Comparison of ENCODE assay signal across 18 cellular contexts in genomic region chr17:29661220-29661619, GRCh38. TPM values are rescaled to one million over a fixed set of nuclear protein-coding genes. Genes with fewer than 3 reads are reported as not detected.
DNase-seq lines count a peak whose midpoint lies in the region; ATAC-seq and TF ChIP-seq lines count a peak whose summit lies in the region.
"Had no signal": no experiment of that assay in that cellular context is flagged by ENCODE, and none has a peak within 500 bp of the region (broad histone marks: within the 10 kb centered on the region; RNA-seq: fewer than 3 reads in every experiment).

No MANE protein-coding gene starts in this region.

- H3K4me1 ChIP-seq in trophoblast cell (ENCODE audit: control insufficient read depth in 1 of 2, insufficient read depth in 2 of 2, low read length in 2 of 2) (peaks cover 0 to 4% of the 10 kb centered on the region in 2 experiments), Karpas-422 (ENCODE audit: low read length) (peaks cover 15% of the 10 kb centered on the region)
- H3K4me1 ChIP-seq: colonic mucosa had no signal

- no peak for ATAC-seq in GM21526 (IDR thresholded peaks at IDR 0.05; ENCODE audit: low FRiP score, unreplicated experiment)
- ATAC-seq: sciatic nerve had no signal

- POLR2A ChIA-PET in activated CD4-positive, alpha-beta memory T cell treated with anti-CD3 and anti-CD28 coated beads for 36 hours (lab: Charles Lee): no interaction called here
- POLR2A ChIA-PET in activated CD4-positive, alpha-beta memory T cell treated with anti-CD3 and anti-CD28 coated beads, Interleukin-2, amount 10 ng/mL, durations not matched to agents 7 days and 5 days (lab: Charles Lee): no interaction called here

- no peak overlapping the region for H4K12ac ChIP-seq in trophoblast cell (ENCODE audit: low read depth, low read length)

- H3K79me1 ChIP-seq in trophoblast cell (ENCODE audit: low read length): no peaks in the 10 kb centered on the region

- no peak overlapping the region for H3K27ac ChIP-seq in trophoblast cell (ENCODE audit: low read depth, low read length)
- no peak overlapping the region for H3K27ac ChIP-seq in Karpas-422 (ENCODE audit: low read length)
- H3K27ac ChIP-seq: colonic mucosa had no signal

- no peak overlapping the region for H3K18ac ChIP-seq in trophoblast cell (ENCODE audit: low read length)

- TF ChIP-seq CTCF in nephron progenitor cell (IDR thresholded peaks at IDR 0.05): no peak

- no peak for DNase-seq in activated CD4-positive, alpha-beta memory T cell treated with anti-CD3 and anti-CD28 coated beads for 36 hours
- DNase-seq in activated CD4-positive, alpha-beta memory T cell treated with anti-CD3 and anti-CD28 coated beads, Interleukin-2, amount 10 ng/mL, durations not matched to agents 7 days and 5 days: no peak
- DNase-seq in NCI-H146 (lab: John Stamatoyannopoulos, UW) (peak; percentile 25), nephron progenitor cell (no peak), trophoblast cell (no peak), Karpas-422 (no peak)
- DNase-seq in activated T-helper 2 cell treated with anti-CD3 and anti-CD28 coated beads, Interferon-gamma antibody, Interleukin-2, Interleukin-4, amounts not matched to agents 10 μg/mL and 5 μg/mL and 100 μg/mL, durations not matched to agents 14 hours and 24 hours and 36 hours (ENCODE audit: low spot score): no peak
- DNase-seq: activated naive CD4-positive, alpha-beta T cell; colonic mucosa; foreskin fibroblast; left cardiac atrium; NCI-H226; occipital lobe; SIG-M5; substantia nigra had no signal

- no peaks in the 10 kb centered on the region for H4K20me1 ChIP-seq in Karpas-422 (ENCODE audit: insufficient read depth, low read depth, low read length)

- no peaks in the 10 kb centered on the region for H3K9me2 ChIP-seq in Karpas-422 (replicated peaks; ENCODE audit: insufficient read depth, low read length)

- CTCF ChIA-PET in activated CD4-positive, alpha-beta memory T cell treated with anti-CD3 and anti-CD28 coated beads for 36 hours (lab: Charles Lee): no interaction called here
- CTCF ChIA-PET in activated CD4-positive, alpha-beta memory T cell treated with anti-CD3 and anti-CD28 coated beads, Interleukin-2, amount 10 ng/mL, durations not matched to agents 7 days and 5 days (lab: Charles Lee): no interaction called here

- H3K9ac ChIP-seq in trophoblast cell (ENCODE audit: low read length) (no peak overlapping the region), Karpas-422 (ENCODE audit: low read length) (no peak overlapping the region)

- H3K4me1 Mint-ChIP-seq in activated CD4-positive, alpha-beta memory T cell treated with anti-CD3 and anti-CD28 coated beads for 36 hours (ENCODE audit: low read depth): peaks cover 24% of the 10 kb centered on the region
- peaks cover 24% of the 10 kb centered on the region for H3K4me1 Mint-ChIP-seq in activated CD4-positive, alpha-beta memory T cell treated with anti-CD3 and anti-CD28 coated beads, Interleukin-2, amount 10 ng/mL, durations not matched to agents 7 days and 5 days
- peaks cover 25% of the 10 kb centered on the region for H3K4me1 Mint-ChIP-seq in activated T-helper 2 cell treated with anti-CD3 and anti-CD28 coated beads, Interferon-gamma antibody, Interleukin-2, Interleukin-4, amounts not matched to agents 10 μg/mL and 5 μg/mL and 100 μg/mL, durations not matched to agents 14 hours and 24 hours and 36 hours (ENCODE audit: low read depth)
- peaks cover 27% of the 10 kb centered on the region for H3K4me1 Mint-ChIP-seq in nephron progenitor cell

- peaks cover 23% of the 10 kb centered on the region for H3K36me3 Mint-ChIP-seq in activated CD4-positive, alpha-beta memory T cell treated with anti-CD3 and anti-CD28 coated beads for 36 hours
- H3K36me3 Mint-ChIP-seq in activated CD4-positive, alpha-beta memory T cell treated with anti-CD3 and anti-CD28 coated beads, Interleukin-2, amount 10 ng/mL, durations not matched to agents 7 days and 5 days (ENCODE audit: low read depth): peaks cover 46% of the 10 kb centered on the region
- peaks cover 54% of the 10 kb centered on the region for H3K36me3 Mint-ChIP-seq in activated T-helper 2 cell treated with anti-CD3 and anti-CD28 coated beads, Interferon-gamma antibody, Interleukin-2, Interleukin-4, amounts not matched to agents 10 μg/mL and 5 μg/mL and 100 μg/mL, durations not matched to agents 14 hours and 24 hours and 36 hours (ENCODE audit: low read depth)
- H3K36me3 Mint-ChIP-seq in nephron progenitor cell (ENCODE audit: low read depth): peaks cover 30% of the 10 kb centered on the region

- no peak overlapping the region for H2AK5ac ChIP-seq in trophoblast cell (ENCODE audit: low read length)

- H3K27ac Mint-ChIP-seq in activated CD4-positive, alpha-beta memory T cell treated with anti-CD3 and anti-CD28 coated beads for 36 hours: peak overlapping the region; percentile 6
- H3K27ac Mint-ChIP-seq in activated CD4-positive, alpha-beta memory T cell treated with anti-CD3 and anti-CD28 coated beads, Interleukin-2, amount 10 ng/mL, durations not matched to agents 7 days and 5 days: no peak overlapping the region
- peak overlapping the region; percentile 7 for H3K27ac Mint-ChIP-seq in activated T-helper 2 cell treated with anti-CD3 and anti-CD28 coated beads, Interferon-gamma antibody, Interleukin-2, Interleukin-4, amounts not matched to agents 10 μg/mL and 5 μg/mL and 100 μg/mL, durations not matched to agents 14 hours and 24 hours and 36 hours
- peak overlapping the region; percentile 4 for H3K27ac Mint-ChIP-seq in nephron progenitor cell
- H3K27ac Mint-ChIP-seq: T-helper 2 cell treated with Interferon-gamma antibody and Interleukin-4, amounts not matched to agents 5 μg/mL and 100 μg/mL, for 36 hours had no signal

- no peak overlapping the region for H2BK12ac ChIP-seq in trophoblast cell (ENCODE audit: low read length)

- H3K4me2 ChIP-seq in trophoblast cell (ENCODE audit: low read length) (no peak overlapping the region), Karpas-422 (ENCODE audit: low read depth, low read length, poor library complexity, severe bottlenecking) (no peak overlapping the region)

- no peak overlapping the region for H3K4me3 Mint-ChIP-seq in activated CD4-positive, alpha-beta memory T cell treated with anti-CD3 and anti-CD28 coated beads for 36 hours
- no peak overlapping the region for H3K4me3 Mint-ChIP-seq in activated CD4-positive, alpha-beta memory T cell treated with anti-CD3 and anti-CD28 coated beads, Interleukin-2, amount 10 ng/mL, durations not matched to agents 7 days and 5 days
- H3K4me3 Mint-ChIP-seq in activated T-helper 2 cell treated with anti-CD3 and anti-CD28 coated beads, Interferon-gamma antibody, Interleukin-2, Interleukin-4, amounts not matched to agents 10 μg/mL and 5 μg/mL and 100 μg/mL, durations not matched to agents 14 hours and 24 hours and 36 hours (ENCODE audit: low read depth): no peak overlapping the region
- no peak overlapping the region for H3K4me3 Mint-ChIP-seq in nephron progenitor cell
- H3K4me3 Mint-ChIP-seq: T-helper 2 cell treated with Interferon-gamma antibody and Interleukin-4, amounts not matched to agents 5 μg/mL and 100 μg/mL, for 36 hours had no signal

- H3K23ac ChIP-seq in trophoblast cell (ENCODE audit: low read length): no peak overlapping the region

- no peaks in the 10 kb centered on the region for H3K9me3 Mint-ChIP-seq in activated CD4-positive, alpha-beta memory T cell treated with anti-CD3 and anti-CD28 coated beads for 36 hours
- H3K9me3 Mint-ChIP-seq in activated CD4-positive, alpha-beta memory T cell treated with anti-CD3 and anti-CD28 coated beads, Interleukin-2, amount 10 ng/mL, durations not matched to agents 7 days and 5 days: no peaks in the 10 kb centered on the region
- no peaks in the 10 kb centered on the region for H3K9me3 Mint-ChIP-seq in activated T-helper 2 cell treated with anti-CD3 and anti-CD28 coated beads, Interferon-gamma antibody, Interleukin-2, Interleukin-4, amounts not matched to agents 10 μg/mL and 5 μg/mL and 100 μg/mL, durations not matched to agents 14 hours and 24 hours and 36 hours
- no peaks in the 10 kb centered on the region for H3K9me3 Mint-ChIP-seq in nephron progenitor cell

- H3K79me2 ChIP-seq in trophoblast cell (ENCODE audit: control insufficient read depth, insufficient read depth, low read length, poor library complexity) (no peaks in the 10 kb centered on the region), Karpas-422 (ENCODE audit: low read length) (peaks cover 4% of the 10 kb centered on the region; the same call in 1 of the 2 replicates)

- H2AFZ ChIP-seq in trophoblast cell (ENCODE audit: insufficient read depth, low read length, poor library complexity) (no peak overlapping the region), Karpas-422 (ENCODE audit: low read length) (no peak overlapping the region)

- no peak overlapping the region for H3K4ac ChIP-seq in trophoblast cell (ENCODE audit: low read depth, low read length)

- H3K27me3 Mint-ChIP-seq in activated CD4-positive, alpha-beta memory T cell treated with anti-CD3 and anti-CD28 coated beads for 36 hours: no peaks in the 10 kb centered on the region
- H3K27me3 Mint-ChIP-seq in activated CD4-positive, alpha-beta memory T cell treated with anti-CD3 and anti-CD28 coated beads, Interleukin-2, amount 10 ng/mL, durations not matched to agents 7 days and 5 days: no peaks in the 10 kb centered on the region
- no peaks in the 10 kb centered on the region for H3K27me3 Mint-ChIP-seq in activated T-helper 2 cell treated with anti-CD3 and anti-CD28 coated beads, Interferon-gamma antibody, Interleukin-2, Interleukin-4, amounts not matched to agents 10 μg/mL and 5 μg/mL and 100 μg/mL, durations not matched to agents 14 hours and 24 hours and 36 hours (ENCODE audit: low read depth)
- H3K27me3 Mint-ChIP-seq in nephron progenitor cell (ENCODE audit: low read depth, poor library complexity): no peaks in the 10 kb centered on the region

- H3K27me3 ChIP-seq in trophoblast cell (ENCODE audit: insufficient read depth, low read length) (no peaks in the 10 kb centered on the region), Karpas-422 (ENCODE audit: low read length) (no peaks in the 10 kb centered on the region)
- H3K27me3 ChIP-seq: colonic mucosa had no signal

- peaks cover 9 to 15% of the 10 kb centered on the region in 2 experiments for H3K36me3 ChIP-seq in trophoblast cell (ENCODE audit: control insufficient read depth in 1 of 2, insufficient read depth in 2 of 2, low read length in 2 of 2)
- peaks cover 19% of the 10 kb centered on the region; the same call in 1 of the 2 replicates for H3K36me3 ChIP-seq in Karpas-422 (ENCODE audit: insufficient read depth, low read length)
- H3K36me3 ChIP-seq: colonic mucosa had no signal

- H3K14ac ChIP-seq in trophoblast cell (ENCODE audit: low read length): no peak overlapping the region

- H2BK120ac ChIP-seq in trophoblast cell (ENCODE audit: insufficient read depth, low read length, poor library complexity): no peak overlapping the region

- H2BK5ac ChIP-seq in trophoblast cell (ENCODE audit: low read depth, low read length, poor library complexity): no peak overlapping the region

- H3K4me3 ChIP-seq in trophoblast cell (ENCODE audit: low read depth, low read length) (no peak overlapping the region), Karpas-422 (ENCODE audit: low read length) (no peak overlapping the region)
- H3K4me3 ChIP-seq: colonic mucosa had no signal

- no CpG with 5 or more reads among the region's 2 CpGs for WGBS in trophoblast cell (ENCODE audit: extremely low coverage, insufficient coverage, insufficient read length)

- H4K8ac ChIP-seq in trophoblast cell (ENCODE audit: low read depth, low read length): no peak overlapping the region

- intact Hi-C loops in activated CD4-positive, alpha-beta memory T cell treated with anti-CD3 and anti-CD28 coated beads for 36 hours (cut with micrococcal nuclease): no loop called here
- intact Hi-C loops in activated T-helper 2 cell treated with anti-CD3 and anti-CD28 coated beads, Interferon-gamma antibody, Interleukin-2, Interleukin-4, amounts not matched to agents 10 μg/mL and 5 μg/mL and 100 μg/mL, durations not matched to agents 14 hours and 24 hours and 36 hours (cut with micrococcal nuclease): no loop called here

- H3K9me3 ChIP-seq in trophoblast cell (ENCODE audit: insufficient read depth, low read depth, low read length) (no peaks in the 10 kb centered on the region), Karpas-422 (ENCODE audit: low read length) (no peaks in the 10 kb centered on the region)
- H3K9me3 ChIP-seq: colonic mucosa had no signal

- no peak overlapping the region for H4K91ac ChIP-seq in trophoblast cell (ENCODE audit: low read depth, low read length)

RNA-seq across cellular contexts. Expression of gene CORO6, which starts 38.5 kb away (rescaled TPM):
- 10 to 100 TPM; 21.3 to 22.1 TPM for total RNA-seq in activated CD4-positive, alpha-beta memory T cell treated with anti-CD3 and anti-CD28 coated beads for 36 hours
- 1 to 10 TPM; 5.3 to 5.6 TPM for total RNA-seq in activated CD4-positive, alpha-beta memory T cell treated with anti-CD3 and anti-CD28 coated beads, Interleukin-2, amount 10 ng/mL, durations not matched to agents 7 days and 5 days
- 3.1 and 3.8 TPM in 2 replicates for total RNA-seq in activated T-helper 2 cell treated with anti-CD3 and anti-CD28 coated beads, Interferon-gamma antibody, Interleukin-2, Interleukin-4, amounts not matched to agents 10 μg/mL and 5 μg/mL and 100 μg/mL, durations not matched to agents 14 hours and 24 hours and 36 hours
- 10.5 and 11.5 TPM in 2 replicates for polyA plus RNA-seq in trophoblast cell (2013)
- 0.79 and 1.8 TPM in 2 replicates for total RNA-seq in Karpas-422 (2014; rRNA removed; shearing (Covaris generic); ENCODE audit: low replicate concordance)
